ENCODE assay signal across 1 cellular context in the genomic region with DNA sequence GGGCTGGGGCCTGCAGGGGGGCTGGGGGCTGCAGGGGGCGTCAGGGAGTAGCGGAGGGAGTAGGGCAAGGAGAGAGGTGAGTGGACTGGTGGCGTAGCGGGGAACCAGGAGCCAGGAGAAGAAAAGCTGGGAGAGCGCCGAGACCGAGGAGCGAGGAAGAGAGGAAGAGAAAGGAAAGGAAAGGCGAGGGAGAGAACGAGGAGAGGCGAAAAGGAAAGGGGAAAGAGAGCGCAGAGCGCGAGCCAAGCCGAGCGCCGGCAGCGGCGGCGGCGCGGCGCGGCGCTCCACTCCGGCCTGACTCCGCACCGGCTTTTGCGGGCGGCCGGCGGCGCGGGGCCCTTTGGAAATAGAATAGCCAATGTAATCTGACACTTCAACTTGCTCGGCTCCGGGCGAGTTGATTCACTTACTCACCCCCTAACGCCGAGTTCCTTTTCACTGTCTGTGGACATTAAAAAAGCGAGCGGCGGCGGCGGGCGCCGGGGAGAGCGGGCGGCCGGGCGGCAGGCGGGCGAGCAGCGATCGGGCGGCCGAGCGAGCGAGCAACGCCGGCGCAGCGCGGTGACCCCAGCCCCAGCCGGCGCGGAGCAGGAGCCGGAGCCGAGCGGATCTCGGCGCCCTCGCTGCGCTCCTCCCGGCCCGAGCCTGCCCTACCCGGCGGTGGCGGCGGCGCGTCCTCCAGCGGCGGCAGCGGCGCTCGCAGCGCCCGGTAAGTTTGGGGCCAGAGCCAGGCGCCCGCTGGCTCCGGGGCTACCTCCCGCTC.
TF ChIP-seq lines count a peak whose summit lies in the region.

A gene with protein sequence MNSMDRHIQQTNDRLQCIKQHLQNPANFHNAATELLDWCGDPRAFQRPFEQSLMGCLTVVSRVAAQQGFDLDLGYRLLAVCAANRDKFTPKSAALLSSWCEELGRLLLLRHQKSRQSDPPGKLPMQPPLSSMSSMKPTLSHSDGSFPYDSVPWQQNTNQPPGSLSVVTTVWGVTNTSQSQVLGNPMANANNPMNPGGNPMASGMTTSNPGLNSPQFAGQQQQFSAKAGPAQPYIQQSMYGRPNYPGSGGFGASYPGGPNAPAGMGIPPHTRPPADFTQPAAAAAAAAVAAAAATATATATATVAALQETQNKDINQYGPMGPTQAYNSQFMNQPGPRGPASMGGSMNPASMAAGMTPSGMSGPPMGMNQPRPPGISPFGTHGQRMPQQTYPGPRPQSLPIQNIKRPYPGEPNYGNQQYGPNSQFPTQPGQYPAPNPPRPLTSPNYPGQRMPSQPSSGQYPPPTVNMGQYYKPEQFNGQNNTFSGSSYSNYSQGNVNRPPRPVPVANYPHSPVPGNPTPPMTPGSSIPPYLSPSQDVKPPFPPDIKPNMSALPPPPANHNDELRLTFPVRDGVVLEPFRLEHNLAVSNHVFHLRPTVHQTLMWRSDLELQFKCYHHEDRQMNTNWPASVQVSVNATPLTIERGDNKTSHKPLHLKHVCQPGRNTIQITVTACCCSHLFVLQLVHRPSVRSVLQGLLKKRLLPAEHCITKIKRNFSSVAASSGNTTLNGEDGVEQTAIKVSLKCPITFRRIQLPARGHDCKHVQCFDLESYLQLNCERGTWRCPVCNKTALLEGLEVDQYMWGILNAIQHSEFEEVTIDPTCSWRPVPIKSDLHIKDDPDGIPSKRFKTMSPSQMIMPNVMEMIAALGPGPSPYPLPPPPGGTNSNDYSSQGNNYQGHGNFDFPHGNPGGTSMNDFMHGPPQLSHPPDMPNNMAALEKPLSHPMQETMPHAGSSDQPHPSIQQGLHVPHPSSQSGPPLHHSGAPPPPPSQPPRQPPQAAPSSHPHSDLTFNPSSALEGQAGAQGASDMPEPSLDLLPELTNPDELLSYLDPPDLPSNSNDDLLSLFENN (plus strand): TSS at position 405 of the 763 bp plus-strand sequence. CDS start 132,667 bp downstream, outside the sequence.

TF ChIP-seq in K562, 482 proteins besides CTCF, POLR2A, EP300 and RAD21 (continued from another document and continues in another):
- TF ChIP-seq, protein P1, sequence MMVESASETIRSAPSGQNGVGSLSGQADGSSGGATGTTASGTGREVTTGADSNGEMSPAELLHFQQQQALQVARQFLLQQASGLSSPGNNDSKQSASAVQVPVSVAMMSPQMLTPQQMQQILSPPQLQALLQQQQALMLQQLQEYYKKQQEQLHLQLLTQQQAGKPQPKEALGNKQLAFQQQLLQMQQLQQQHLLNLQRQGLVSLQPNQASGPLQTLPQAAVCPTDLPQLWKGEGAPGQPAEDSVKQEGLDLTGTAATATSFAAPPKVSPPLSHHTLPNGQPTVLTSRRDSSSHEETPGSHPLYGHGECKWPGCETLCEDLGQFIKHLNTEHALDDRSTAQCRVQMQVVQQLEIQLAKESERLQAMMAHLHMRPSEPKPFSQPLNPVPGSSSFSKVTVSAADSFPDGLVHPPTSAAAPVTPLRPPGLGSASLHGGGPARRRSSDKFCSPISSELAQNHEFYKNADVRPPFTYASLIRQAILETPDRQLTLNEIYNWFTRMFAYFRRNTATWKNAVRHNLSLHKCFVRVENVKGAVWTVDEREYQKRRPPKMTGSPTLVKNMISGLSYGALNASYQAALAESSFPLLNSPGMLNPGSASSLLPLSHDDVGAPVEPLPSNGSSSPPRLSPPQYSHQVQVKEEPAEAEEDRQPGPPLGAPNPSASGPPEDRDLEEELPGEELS (CRISPR knock-in tag; IDR thresholded peaks at IDR 0.05; ENCODE audit: borderline replicate concordance), result no peak
- TF ChIP-seq MAZ (CRISPR knock-in tag; conservative IDR thresholded peaks at IDR 0.05 in 1 of 2, IDR thresholded peaks at IDR 0.05 in 1 of 2), result peak in 1 of 2 experiments; percentile 85; a peak in 3 of 4 replicates
- TF ChIP-seq, protein P2, sequence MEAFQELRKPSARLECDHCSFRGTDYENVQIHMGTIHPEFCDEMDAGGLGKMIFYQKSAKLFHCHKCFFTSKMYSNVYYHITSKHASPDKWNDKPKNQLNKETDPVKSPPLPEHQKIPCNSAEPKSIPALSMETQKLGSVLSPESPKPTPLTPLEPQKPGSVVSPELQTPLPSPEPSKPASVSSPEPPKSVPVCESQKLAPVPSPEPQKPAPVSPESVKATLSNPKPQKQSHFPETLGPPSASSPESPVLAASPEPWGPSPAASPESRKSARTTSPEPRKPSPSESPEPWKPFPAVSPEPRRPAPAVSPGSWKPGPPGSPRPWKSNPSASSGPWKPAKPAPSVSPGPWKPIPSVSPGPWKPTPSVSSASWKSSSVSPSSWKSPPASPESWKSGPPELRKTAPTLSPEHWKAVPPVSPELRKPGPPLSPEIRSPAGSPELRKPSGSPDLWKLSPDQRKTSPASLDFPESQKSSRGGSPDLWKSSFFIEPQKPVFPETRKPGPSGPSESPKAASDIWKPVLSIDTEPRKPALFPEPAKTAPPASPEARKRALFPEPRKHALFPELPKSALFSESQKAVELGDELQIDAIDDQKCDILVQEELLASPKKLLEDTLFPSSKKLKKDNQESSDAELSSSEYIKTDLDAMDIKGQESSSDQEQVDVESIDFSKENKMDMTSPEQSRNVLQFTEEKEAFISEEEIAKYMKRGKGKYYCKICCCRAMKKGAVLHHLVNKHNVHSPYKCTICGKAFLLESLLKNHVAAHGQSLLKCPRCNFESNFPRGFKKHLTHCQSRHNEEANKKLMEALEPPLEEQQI (IDR thresholded peaks at IDR 0.05), result no peak
- TF ChIP-seq GATAD2A (IDR thresholded peaks at IDR 0.05), result peak; percentile 86; the same call in 1 of the 2 replicates
- no peak for TF ChIP-seq ZNF778 (CRISPR knock-in tag; IDR thresholded peaks at IDR 0.05)
- TF ChIP-seq CCNT2 (IDR thresholded peaks at IDR 0.05; ENCODE audit: borderline replicate concordance, extremely low read depth, insufficient read length, low read depth, low read length), result peak; percentile 95
- TF ChIP-seq PTTG1 (tag; IDR thresholded peaks at IDR 0.05; ENCODE audit: low read depth), result no peak
- TF ChIP-seq POLR2G (IDR thresholded peaks at IDR 0.05; ENCODE audit: low read depth, low read length), result peak; percentile 83
- peak; percentile 77; the same call in 1 of the 2 replicates for TF ChIP-seq OTX1 (CRISPR knock-in tag; IDR thresholded peaks at IDR 0.05)
- TF ChIP-seq ZBTB7A (IDR thresholded peaks at IDR 0.05; ENCODE audit: borderline replicate concordance, control insufficient read depth, low read depth, low read length), result peak; percentile 91
- peak; percentile 20 for TF ChIP-seq MEIS2 (IDR thresholded peaks at IDR 0.05; ENCODE audit: partially characterized antibody)
- peak; percentile 52; the same call in 1 of the 2 replicates for TF ChIP-seq SMARCE1 (IDR thresholded peaks at IDR 0.05)
- TF ChIP-seq, protein P3, sequence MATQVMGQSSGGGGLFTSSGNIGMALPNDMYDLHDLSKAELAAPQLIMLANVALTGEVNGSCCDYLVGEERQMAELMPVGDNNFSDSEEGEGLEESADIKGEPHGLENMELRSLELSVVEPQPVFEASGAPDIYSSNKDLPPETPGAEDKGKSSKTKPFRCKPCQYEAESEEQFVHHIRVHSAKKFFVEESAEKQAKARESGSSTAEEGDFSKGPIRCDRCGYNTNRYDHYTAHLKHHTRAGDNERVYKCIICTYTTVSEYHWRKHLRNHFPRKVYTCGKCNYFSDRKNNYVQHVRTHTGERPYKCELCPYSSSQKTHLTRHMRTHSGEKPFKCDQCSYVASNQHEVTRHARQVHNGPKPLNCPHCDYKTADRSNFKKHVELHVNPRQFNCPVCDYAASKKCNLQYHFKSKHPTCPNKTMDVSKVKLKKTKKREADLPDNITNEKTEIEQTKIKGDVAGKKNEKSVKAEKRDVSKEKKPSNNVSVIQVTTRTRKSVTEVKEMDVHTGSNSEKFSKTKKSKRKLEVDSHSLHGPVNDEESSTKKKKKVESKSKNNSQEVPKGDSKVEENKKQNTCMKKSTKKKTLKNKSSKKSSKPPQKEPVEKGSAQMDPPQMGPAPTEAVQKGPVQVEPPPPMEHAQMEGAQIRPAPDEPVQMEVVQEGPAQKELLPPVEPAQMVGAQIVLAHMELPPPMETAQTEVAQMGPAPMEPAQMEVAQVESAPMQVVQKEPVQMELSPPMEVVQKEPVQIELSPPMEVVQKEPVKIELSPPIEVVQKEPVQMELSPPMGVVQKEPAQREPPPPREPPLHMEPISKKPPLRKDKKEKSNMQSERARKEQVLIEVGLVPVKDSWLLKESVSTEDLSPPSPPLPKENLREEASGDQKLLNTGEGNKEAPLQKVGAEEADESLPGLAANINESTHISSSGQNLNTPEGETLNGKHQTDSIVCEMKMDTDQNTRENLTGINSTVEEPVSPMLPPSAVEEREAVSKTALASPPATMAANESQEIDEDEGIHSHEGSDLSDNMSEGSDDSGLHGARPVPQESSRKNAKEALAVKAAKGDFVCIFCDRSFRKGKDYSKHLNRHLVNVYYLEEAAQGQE (CRISPR knock-in tag; IDR thresholded peaks at IDR 0.05; ENCODE audit: low read depth), result 0 out of 2 replicates have a peak, but pooled peaks have one; percentile 2
- no peak for TF ChIP-seq FOXK1 (CRISPR knock-in tag; IDR thresholded peaks at IDR 0.05; ENCODE audit: borderline replicate concordance)
- TF ChIP-seq, protein P4, sequence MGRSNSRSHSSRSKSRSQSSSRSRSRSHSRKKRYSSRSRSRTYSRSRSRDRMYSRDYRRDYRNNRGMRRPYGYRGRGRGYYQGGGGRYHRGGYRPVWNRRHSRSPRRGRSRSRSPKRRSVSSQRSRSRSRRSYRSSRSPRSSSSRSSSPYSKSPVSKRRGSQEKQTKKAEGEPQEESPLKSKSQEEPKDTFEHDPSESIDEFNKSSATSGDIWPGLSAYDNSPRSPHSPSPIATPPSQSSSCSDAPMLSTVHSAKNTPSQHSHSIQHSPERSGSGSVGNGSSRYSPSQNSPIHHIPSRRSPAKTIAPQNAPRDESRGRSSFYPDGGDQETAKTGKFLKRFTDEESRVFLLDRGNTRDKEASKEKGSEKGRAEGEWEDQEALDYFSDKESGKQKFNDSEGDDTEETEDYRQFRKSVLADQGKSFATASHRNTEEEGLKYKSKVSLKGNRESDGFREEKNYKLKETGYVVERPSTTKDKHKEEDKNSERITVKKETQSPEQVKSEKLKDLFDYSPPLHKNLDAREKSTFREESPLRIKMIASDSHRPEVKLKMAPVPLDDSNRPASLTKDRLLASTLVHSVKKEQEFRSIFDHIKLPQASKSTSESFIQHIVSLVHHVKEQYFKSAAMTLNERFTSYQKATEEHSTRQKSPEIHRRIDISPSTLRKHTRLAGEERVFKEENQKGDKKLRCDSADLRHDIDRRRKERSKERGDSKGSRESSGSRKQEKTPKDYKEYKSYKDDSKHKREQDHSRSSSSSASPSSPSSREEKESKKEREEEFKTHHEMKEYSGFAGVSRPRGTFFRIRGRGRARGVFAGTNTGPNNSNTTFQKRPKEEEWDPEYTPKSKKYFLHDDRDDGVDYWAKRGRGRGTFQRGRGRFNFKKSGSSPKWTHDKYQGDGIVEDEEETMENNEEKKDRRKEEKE (IDR thresholded peaks at IDR 0.05; ENCODE audit: borderline replicate concordance in 1 of 2, control insufficient read depth in 1 of 2, low read depth in 2 of 2, low read length in 1 of 2), result peak in 1 of 2 experiments; percentile 65; a peak in 1 of 4 replicates
- TF ChIP-seq, protein P5, sequence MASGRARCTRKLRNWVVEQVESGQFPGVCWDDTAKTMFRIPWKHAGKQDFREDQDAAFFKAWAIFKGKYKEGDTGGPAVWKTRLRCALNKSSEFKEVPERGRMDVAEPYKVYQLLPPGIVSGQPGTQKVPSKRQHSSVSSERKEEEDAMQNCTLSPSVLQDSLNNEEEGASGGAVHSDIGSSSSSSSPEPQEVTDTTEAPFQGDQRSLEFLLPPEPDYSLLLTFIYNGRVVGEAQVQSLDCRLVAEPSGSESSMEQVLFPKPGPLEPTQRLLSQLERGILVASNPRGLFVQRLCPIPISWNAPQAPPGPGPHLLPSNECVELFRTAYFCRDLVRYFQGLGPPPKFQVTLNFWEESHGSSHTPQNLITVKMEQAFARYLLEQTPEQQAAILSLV (tag; IDR thresholded peaks at IDR 0.05), result no peak
- TF ChIP-seq, protein P6, sequence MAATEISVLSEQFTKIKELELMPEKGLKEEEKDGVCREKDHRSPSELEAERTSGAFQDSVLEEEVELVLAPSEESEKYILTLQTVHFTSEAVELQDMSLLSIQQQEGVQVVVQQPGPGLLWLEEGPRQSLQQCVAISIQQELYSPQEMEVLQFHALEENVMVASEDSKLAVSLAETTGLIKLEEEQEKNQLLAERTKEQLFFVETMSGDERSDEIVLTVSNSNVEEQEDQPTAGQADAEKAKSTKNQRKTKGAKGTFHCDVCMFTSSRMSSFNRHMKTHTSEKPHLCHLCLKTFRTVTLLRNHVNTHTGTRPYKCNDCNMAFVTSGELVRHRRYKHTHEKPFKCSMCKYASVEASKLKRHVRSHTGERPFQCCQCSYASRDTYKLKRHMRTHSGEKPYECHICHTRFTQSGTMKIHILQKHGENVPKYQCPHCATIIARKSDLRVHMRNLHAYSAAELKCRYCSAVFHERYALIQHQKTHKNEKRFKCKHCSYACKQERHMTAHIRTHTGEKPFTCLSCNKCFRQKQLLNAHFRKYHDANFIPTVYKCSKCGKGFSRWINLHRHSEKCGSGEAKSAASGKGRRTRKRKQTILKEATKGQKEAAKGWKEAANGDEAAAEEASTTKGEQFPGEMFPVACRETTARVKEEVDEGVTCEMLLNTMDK (IDR thresholded peaks at IDR 0.05; ENCODE audit: borderline replicate concordance, insufficient read depth, low read depth, low read length, poor library complexity, severe bottlenecking), result peak; percentile 19
